ENCODE assay signal across 9 cellular contexts in the genomic region with DNA sequence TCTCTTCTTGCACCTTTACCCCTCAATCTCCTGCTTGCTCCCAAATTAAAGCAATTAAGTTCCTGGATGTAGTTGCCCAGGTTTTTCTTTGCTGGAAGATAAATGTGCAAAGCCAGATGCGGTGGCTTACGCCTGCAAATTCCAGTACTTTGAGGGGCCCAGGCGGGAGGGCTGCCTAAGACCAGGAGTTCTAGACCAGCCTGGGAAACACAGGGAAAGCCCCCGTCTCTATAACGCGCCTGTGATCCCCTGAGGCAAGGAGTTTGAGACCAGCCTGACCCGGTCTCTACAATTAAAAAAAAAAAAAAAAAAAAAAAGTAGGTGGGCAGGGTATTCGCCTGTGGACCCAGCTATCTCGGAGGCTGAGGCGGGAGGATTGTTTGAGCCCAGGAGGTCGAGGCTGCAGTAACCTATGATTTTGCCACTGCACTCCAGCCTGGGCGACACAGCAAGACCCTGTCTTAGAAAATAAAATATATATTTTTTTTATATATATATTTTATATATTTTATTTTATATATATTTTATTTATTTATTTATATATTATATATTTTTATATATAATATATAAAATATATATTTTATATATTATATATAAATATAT. TPM values are rescaled to one million over a fixed set of nuclear protein-coding genes. Genes with fewer than 3 reads are reported as not detected.
DNase-seq lines count a peak whose midpoint lies in the region; ATAC-seq and TF ChIP-seq lines count a peak whose summit lies in the region.
"Had no signal": no experiment of that assay in that cellular context is flagged by ENCODE, and none has a peak within 500 bp of the region (broad histone marks: within the 10 kb centered on the region; RNA-seq: fewer than 3 reads in every experiment).

No MANE protein-coding gene starts in this region.

- H3K27me3 ChIP-seq in mononuclear cell (ENCODE audit: insufficient read depth, low read length): peaks cover 29% of the 10 kb centered on the region
- peaks cover 20% of the 10 kb centered on the region for H3K27me3 ChIP-seq in upper lobe of right lung

- H3K27ac ChIP-seq in upper lobe of right lung: no peak overlapping the region

- peak; percentile 4 for DNase-seq in stimulated activated CD4-positive, alpha-beta T cell treated with anti-CD3 and anti-CD28 coated beads, Interleukin-15, amount 100 ng/mL, for 24 hours
- no peak for DNase-seq in stimulated activated CD4-positive, alpha-beta T cell treated with anti-CD3 and anti-CD28 coated beads, Interleukin-12 subunit alpha, Interleukin-12 subunit beta, amount 100 ng/mL, for 4 hours
- no peak for DNase-seq in astrocyte of the cerebellum (ENCODE audit: low read depth)
- DNase-seq in upper lobe of right lung: no peak
- no peak for DNase-seq in AG08395 (ENCODE audit: low spot score)
- DNase-seq: NCI-H1105 had no signal

- intact Hi-C loops in upper lobe of right lung (cut with DNase I): no loop called here

- H3K9me3 ChIP-seq in mononuclear cell (ENCODE audit: low read depth, low read length) (no peaks in the 10 kb centered on the region), upper lobe of right lung (no peaks in the 10 kb centered on the region)

- ATAC-seq in upper lobe of right lung: no peak
- ATAC-seq in HG02610 (IDR thresholded peaks at IDR 0.05; ENCODE audit: unreplicated experiment): no peak
- ATAC-seq in GM18868 (IDR thresholded peaks at IDR 0.05; ENCODE audit: unreplicated experiment): no peak

- in situ Hi-C loops in astrocyte of the cerebellum (cut with HindIII; ENCODE audit: low sequenced_read_pairs): no loop called here

- TF ChIP-seq CTCF in astrocyte of the cerebellum (IDR thresholded peaks at IDR 0.05; ENCODE audit: low read depth, low read length, missing control alignments) (no peak), upper lobe of right lung (IDR thresholded peaks at IDR 0.05) (no peak)

- H3K36me3 ChIP-seq in upper lobe of right lung: no peaks in the 10 kb centered on the region

- H3K4me3 ChIP-seq in astrocyte of the cerebellum (ENCODE audit: low read depth, low read length): peak overlapping the region; percentile 39
- peak overlapping the region; percentile 2 for H3K4me3 ChIP-seq in mononuclear cell (ENCODE audit: low read length)
- H3K4me3 ChIP-seq in upper lobe of right lung: peak overlapping the region; percentile 51

- H3K4me1 ChIP-seq in mononuclear cell (ENCODE audit: insufficient read depth, low read length): peaks cover 22% of the 10 kb centered on the region
- H3K4me1 ChIP-seq in upper lobe of right lung: peaks cover 11% of the 10 kb centered on the region

RNA-seq across cellular contexts. Expression of gene DCDC2, which starts 0.5 kb away (rescaled TPM):
- 0.10 TPM for total RNA-seq in mononuclear cell
- total RNA-seq in upper lobe of right lung: 5.3 TPM

RNA-seq across cellular contexts. Expression of gene MRS2, which starts 44.4 kb away (rescaled TPM):
- total RNA-seq in mononuclear cell (6.7 TPM), upper lobe of right lung (21.3 TPM)
